Comparison of ENCODE assay signal across 15 cellular contexts in the genomic region with DNA sequence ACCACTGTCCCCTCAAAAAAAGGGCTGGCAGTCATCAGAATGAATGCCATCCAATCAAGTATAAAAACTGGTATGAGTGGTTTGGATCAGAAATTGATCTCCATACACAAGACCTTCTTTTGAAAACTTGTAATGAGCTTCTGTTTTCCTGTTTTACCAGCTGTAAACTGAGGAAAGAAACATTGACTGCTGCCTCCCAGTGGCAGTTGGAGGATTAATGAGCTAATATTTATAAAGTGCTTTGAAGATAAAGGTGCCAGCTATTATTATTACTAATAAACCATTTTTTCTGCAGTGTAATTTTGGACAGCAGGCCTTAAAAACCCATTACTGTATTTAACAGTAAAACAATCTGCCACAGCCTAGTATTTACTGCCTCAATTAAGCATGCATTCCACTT.
"Had no signal": no experiment of that assay in that cellular context is flagged by ENCODE, and none has a peak within 500 bp of the region (broad histone marks: within the 10 kb centered on the region; RNA-seq: fewer than 3 reads in every experiment).

No MANE protein-coding gene starts in this region.

- H3K27ac Mint-ChIP-seq: activated CD8-positive, alpha-beta memory T cell treated with anti-CD3 and anti-CD28 coated beads, Interleukin-2, amount 10 ng/mL, durations not matched to agents 7 days and 5 days; activated naive CD8-positive, alpha-beta T cell had no signal

- H3K4me1 Mint-ChIP-seq: activated CD8-positive, alpha-beta memory T cell treated with anti-CD3 and anti-CD28 coated beads, Interleukin-2, amount 10 ng/mL, durations not matched to agents 7 days and 5 days; neural crest cell had no signal

- H3K9me3 Mint-ChIP-seq: neural crest cell had no signal

- H3K4me3 Mint-ChIP-seq: activated CD8-positive, alpha-beta memory T cell treated with anti-CD3 and anti-CD28 coated beads, Interleukin-2, amount 10 ng/mL, durations not matched to agents 7 days and 5 days; activated naive CD8-positive, alpha-beta T cell; neural crest cell had no signal

- ATAC-seq: activated CD8-positive, alpha-beta memory T cell treated with anti-CD3 and anti-CD28 coated beads, Interleukin-2, amount 10 ng/mL, durations not matched to agents 7 days and 5 days had no signal

- DNase-seq: activated CD4-positive, alpha-beta T cell treated with anti-CD3 and anti-CD28 coated beads, Interleukin-2, amount 50 U/mL, for 4 hours; activated CD8-positive, alpha-beta memory T cell treated with anti-CD3 and anti-CD28 coated beads, Interleukin-2, amount 10 ng/mL, durations not matched to agents 7 days and 5 days; activated gamma-delta T cell; activated T-cell treated with anti-CD3 and anti-CD28 coated beads, Interleukin-2, amount 50 U/mL, for 48 hours; brain microvascular endothelial cell; effector memory CD4-positive, alpha-beta T cell; erythroblast; kidney glomerular epithelial cell; stimulated activated CD4-positive, alpha-beta T cell treated with anti-CD3 and anti-CD28 coated beads, Interleukin-15, amount 100 ng/mL, for 24 hours; stimulated activated CD4-positive, alpha-beta T cell treated with anti-CD3 and anti-CD28 coated beads, Interleukin-4, amount 100 ng/mL, for 24 hours; stomach; thyroid gland had no signal

- H3K36me3 Mint-ChIP-seq: activated CD8-positive, alpha-beta memory T cell treated with anti-CD3 and anti-CD28 coated beads, Interleukin-2, amount 10 ng/mL, durations not matched to agents 7 days and 5 days; activated naive CD8-positive, alpha-beta T cell had no signal

- H3K27ac ChIP-seq: brain microvascular endothelial cell, parathyroid adenoma, stomach, thyroid gland had no signal
